ENCODE assay signal across 8 cellular contexts in genomic region chr5:81755320-81755719, GRCh38. TPM values are rescaled to one million over a fixed set of nuclear protein-coding genes. Genes with fewer than 3 reads are reported as not detected.
DNase-seq lines count a peak whose midpoint lies in the region; ATAC-seq and TF ChIP-seq lines count a peak whose summit lies in the region.

No MANE protein-coding gene starts in this region.

- ATAC-seq in gastroesophageal sphincter (peak; percentile 44), sciatic nerve (peak; percentile 13), HG02973 (IDR thresholded peaks at IDR 0.05; ENCODE audit: unreplicated experiment) (no peak), GM19023 (IDR thresholded peaks at IDR 0.05; ENCODE audit: unreplicated experiment) (no peak)
- no peak for ATAC-seq in CD4-positive, alpha-beta T cell (ENCODE audit: poor library complexity)

- H3K27ac ChIP-seq in SJSA1, result peak overlapping the region; percentile 55
- peak overlapping the region; percentile 75 to 99 (median 83) for H3K27ac ChIP-seq in gastroesophageal sphincter
- H3K27ac ChIP-seq in CD4-positive, alpha-beta T cell (ENCODE audit: low read depth, low read length), result no peak overlapping the region

- TF ChIP-seq POLR2A in gastroesophageal sphincter (IDR thresholded peaks at IDR 0.05), result no peak

- POLR2A ChIA-PET in CD4-positive, alpha-beta T cell (lab: Charles Lee), result interaction anchor here (1.6 to 6.9 kb wide), 2 partner anchors 21 to 96 kb away, joined by 3 to 383 read pairs; no protein-coding TSS in a partner anchor

- no peaks in the 10 kb centered on the region for H3K9me3 ChIP-seq in SJSA1 (replicated peaks)
- no peaks in the 10 kb centered on the region for H3K9me3 ChIP-seq in gastroesophageal sphincter
- no peaks in the 10 kb centered on the region for H3K9me3 ChIP-seq in CD4-positive, alpha-beta T cell (ENCODE audit: control insufficient read depth, low read length)

- no peak for TF ChIP-seq CTCF in gastroesophageal sphincter (IDR thresholded peaks at IDR 0.05)
- TF ChIP-seq CTCF in CD4-positive, alpha-beta T cell (IDR thresholded peaks at IDR 0.05), result no peak

- H3K4me3 ChIP-seq in SJSA1 (no peak overlapping the region), gastroesophageal sphincter (no peak overlapping the region)

- 0 to 16% methylated on average over 2 of the region's 2 CpGs for WGBS in gastroesophageal sphincter (ENCODE audit: low coverage in 1 of 2), 2 donors

- no peaks in the 10 kb centered on the region for H3K27me3 Mint-ChIP-seq in CD4-positive, alpha-beta T cell

- peaks cover 27% of the 10 kb centered on the region for H3K4me1 ChIP-seq in SJSA1 (replicated peaks)
- peaks cover 14 to 54% (median 16%) of the 10 kb centered on the region in 3 donors for H3K4me1 ChIP-seq in gastroesophageal sphincter

- H3K4me3 Mint-ChIP-seq in CD4-positive, alpha-beta T cell, result no peak overlapping the region

- DNase-seq in GM04503 (ENCODE audit: low read depth) (peak; percentile 84), SJSA1 (ENCODE audit: low read depth in 1 of 2, low spot score in 2 of 2) (peak; percentile 66 to 72), sciatic nerve (ENCODE audit: low spot score) (no peak), NCI-H524 treated with DMSO at 0.1 percent for 48 hours (lab: John Stamatoyannopoulos, UW) (no peak)
- no peak for DNase-seq in CD4-positive, alpha-beta T cell

- CTCF ChIA-PET in CD4-positive, alpha-beta T cell (lab: Charles Lee), result no interaction called here

- TF ChIP-seq EP300 in gastroesophageal sphincter (IDR thresholded peaks at IDR 0.05), result no peak

- intact Hi-C loops in sciatic nerve (cut with DNase I), result no loop called here
- intact Hi-C loops in CD4-positive, alpha-beta T cell (cut with DNase I, micrococcal nuclease), result loop anchor here (10.0 kb wide), 2 partner anchors 409 to 519 kb away; partner anchors contain the start of gene RPS23 (in 1 of the 2)

- H3K27ac Mint-ChIP-seq in CD4-positive, alpha-beta T cell, result no peak overlapping the region

- H3K9me3 Mint-ChIP-seq in CD4-positive, alpha-beta T cell, result no peaks in the 10 kb centered on the region

- H3K36me3 Mint-ChIP-seq in CD4-positive, alpha-beta T cell (ENCODE audit: low read depth), result peaks cover 6% of the 10 kb centered on the region

- H3K27me3 ChIP-seq in SJSA1 (replicated peaks), result 0 out of 2 replicates have a peak, but pooled peaks cover 4% of the 10 kb centered on the region
- H3K27me3 ChIP-seq in gastroesophageal sphincter, result no peaks in the 10 kb centered on the region
- no peaks in the 10 kb centered on the region for H3K27me3 ChIP-seq in CD4-positive, alpha-beta T cell (ENCODE audit: control insufficient read depth, insufficient read depth, low read length)

- H3K36me3 ChIP-seq in SJSA1, result no peaks in the 10 kb centered on the region
- no peaks in the 10 kb centered on the region for H3K36me3 ChIP-seq in gastroesophageal sphincter

- peaks cover 22% of the 10 kb centered on the region for H3K4me1 Mint-ChIP-seq in CD4-positive, alpha-beta T cell (ENCODE audit: low read depth)

RNA-seq across cellular contexts. Expression of gene SSBP2, which starts 4.4 kb away (rescaled TPM):
- 0.81 and 4.7 TPM in 2 replicates for total RNA-seq in SJSA1 (2014; rRNA removed; shearing (Covaris generic))
- 100 to 1,000 TPM in 1 of 4 donors, 10 to 100 TPM in 3; 61.3 to 138 (median 79.5) TPM for total RNA-seq in gastroesophageal sphincter
- 131 TPM for total RNA-seq in sciatic nerve
- total RNA-seq in CD4-positive, alpha-beta T cell, result 10 to 100 TPM; 33.5 to 36.3 TPM

Comparison
In these comparisons a context has a peak if more than half of its experiments do, and no peak if none do; other contexts are left out.
1. DNase-seq: peak in GM04503 (single experiment) and SJSA1 (2 of 2); none in sciatic nerve (single experiment), CD4-positive, alpha-beta T cell (0 of 10) and NCI-H524 treated with DMSO at 0.1 percent for 48 hours (single experiment).
2. ATAC-seq: peak in gastroesophageal sphincter (single experiment) and sciatic nerve (single experiment); none in CD4-positive, alpha-beta T cell (single experiment), HG02973 (single experiment) and GM19023 (single experiment).